ENCODE assay signal across 2 cellular contexts in genomic region chr5:79191457-79191856, GRCh38.
TF ChIP-seq lines count a peak whose summit lies in the region.

No MANE protein-coding gene starts in this region.

TF ChIP-seq in HepG2, 621 proteins besides CTCF, POLR2A, EP300 and RAD21:
- TF ChIP-seq EZH2 (conservative IDR thresholded peaks at IDR 0.05; ENCODE audit: low read depth, low read length) (no peak), BORCS8-MEF2B (CRISPR knock-in tag; IDR thresholded peaks at IDR 0.05) (no peak), HNF4G (IDR thresholded peaks at IDR 0.05; ENCODE audit: borderline replicate concordance, low read depth, low read length) (no peak), HNF4G (CRISPR knock-in tag; IDR thresholded peaks at IDR 0.05; ENCODE audit: borderline replicate concordance, low read depth) (no peak), MXI1 (IDR thresholded peaks at IDR 0.05; ENCODE audit: borderline replicate concordance, low read depth, low read length) (no peak), RELA (CRISPR knock-in tag; IDR thresholded peaks at IDR 0.05) (no peak), WIZ (CRISPR knock-in tag; IDR thresholded peaks at IDR 0.05) (no peak), GATAD2A (CRISPR knock-in tag; IDR thresholded peaks at IDR 0.05) (no peak), HNRNPL (IDR thresholded peaks at IDR 0.05; ENCODE audit: low read depth, low read length) (no peak), ZNF747 (CRISPR knock-in tag; IDR thresholded peaks at IDR 0.05; ENCODE audit: borderline replicate concordance) (no peak), TOPORS (CRISPR knock-in tag; IDR thresholded peaks at IDR 0.05) (no peak), NFYB (CRISPR knock-in tag; IDR thresholded peaks at IDR 0.05) (no peak), PBX2 (CRISPR knock-in tag; IDR thresholded peaks at IDR 0.05) (no peak), ZNF572 (CRISPR knock-in tag; IDR thresholded peaks at IDR 0.05) (no peak), PBX3 (CRISPR knock-in tag; IDR thresholded peaks at IDR 0.05; ENCODE audit: borderline replicate concordance) (no peak), CREM (IDR thresholded peaks at IDR 0.05) (no peak), CREM (CRISPR knock-in tag; IDR thresholded peaks at IDR 0.05) (no peak), GATAD1 (CRISPR knock-in tag; IDR thresholded peaks at IDR 0.05) (no peak), ZNF24 (IDR thresholded peaks at IDR 0.05) (no peak), E2F2 (CRISPR knock-in tag; IDR thresholded peaks at IDR 0.05; ENCODE audit: borderline replicate concordance) (no peak), ZNF652 (CRISPR knock-in tag; IDR thresholded peaks at IDR 0.05; ENCODE audit: borderline replicate concordance, low read depth) (no peak)

TF ChIP-seq in GM12878, 131 proteins besides CTCF, POLR2A, EP300 and RAD21:
- TF ChIP-seq SRF (IDR thresholded peaks at IDR 0.05; ENCODE audit: low read depth in 2 of 2, low read length in 2 of 2) = no peak
- TF ChIP-seq FOXM1 (IDR thresholded peaks at IDR 0.05; ENCODE audit: low read depth, low read length) = no peak
- no peak for TF ChIP-seq KAT2A (conservative IDR thresholded peaks at IDR 0.05; ENCODE audit: control insufficient read depth, low read depth, low read length)
